9 cellular contexts compared by ENCODE assay signal in the genomic region with DNA sequence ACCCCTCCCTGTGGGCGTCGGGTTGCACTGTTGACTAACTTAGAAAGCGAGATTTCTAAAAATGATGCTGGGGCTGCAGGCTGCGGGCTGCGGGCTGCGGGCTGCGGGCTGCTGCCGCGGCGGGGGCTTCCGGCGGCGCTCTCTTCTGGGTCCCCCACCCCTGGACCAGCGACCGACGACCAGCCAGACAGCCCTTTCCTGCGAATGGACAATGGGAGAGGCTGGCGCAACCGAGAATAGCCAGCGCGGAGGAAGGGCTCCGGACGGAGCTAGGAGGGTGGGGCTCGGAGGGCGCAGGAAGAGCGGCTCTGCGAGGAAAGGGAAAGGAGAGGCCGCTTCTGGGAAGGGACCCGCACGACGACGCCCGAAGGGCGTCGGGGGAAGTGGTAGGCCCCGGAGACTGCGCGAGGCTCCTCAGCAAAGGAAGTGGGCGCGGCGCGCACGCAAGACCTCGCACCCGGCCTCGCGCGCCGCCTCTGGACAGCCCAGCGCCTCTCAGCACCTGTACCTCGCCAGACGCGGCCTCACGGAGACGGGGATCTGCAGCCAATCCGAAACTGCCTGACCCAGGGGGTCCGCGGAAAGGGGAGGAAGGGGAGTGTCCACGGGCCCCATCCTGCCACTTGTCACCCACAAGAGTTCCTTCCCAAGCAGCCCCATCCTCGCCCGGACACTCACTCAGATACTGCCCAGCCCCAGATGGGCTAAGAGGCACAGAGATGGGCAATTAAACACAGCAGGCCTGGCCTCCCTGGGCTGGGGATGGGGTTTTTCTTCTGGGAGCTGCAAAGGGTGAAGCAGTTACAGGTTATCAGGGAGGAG.
DNase-seq lines count a peak whose midpoint lies in the region; ATAC-seq and TF ChIP-seq lines count a peak whose summit lies in the region.
"Had no signal": no experiment of that assay in that cellular context is flagged by ENCODE, and none has a peak within 500 bp of the region (broad histone marks: within the 10 kb centered on the region; RNA-seq: fewer than 3 reads in every experiment).

No MANE protein-coding gene starts in this region.

- TF ChIP-seq CTCF in prostate gland (IDR thresholded peaks at IDR 0.05) (peak in 2 of 4 experiments; percentile 45 to 53), uterus (IDR thresholded peaks at IDR 0.05) (peak; percentile 46 to 57 (median 49))

- intact Hi-C loops in Right ventricle myocardium inferior (cut with DNase I): loop anchor here (2.0 to 5.0 kb wide), 3 partner anchors 79 to 145 kb away; no protein-coding TSS in a partner anchor
- intact Hi-C loops in prostate gland (cut with DNase I): loop anchor here (2.0 to 5.0 kb wide), 3 partner anchors 85 to 213 kb away; a partner anchor contains a TSS
- intact Hi-C loops in uterus (cut with DNase I; ENCODE audit: low total_unique reads): no loop called here

- H3K27me3 ChIP-seq in prostate gland (replicated peaks; ENCODE audit: insufficient read depth): no peaks in the 10 kb centered on the region
- no peaks in the 10 kb centered on the region for H3K27me3 ChIP-seq in uterus

- DNase-seq in NCI-H1930 (lab: John Stamatoyannopoulos, UW) (peak; percentile 30 to 49), Right ventricle myocardium inferior (ENCODE audit: missing footprints) (peak; percentile 88), prostate gland (ENCODE audit: low spot score) (peak; percentile 14), uterus (peak; percentile 54 to 61), NCI-H187 (lab: John Stamatoyannopoulos, UW) (no peak)
- DNase-seq in activated T-helper 1 cell treated with anti-CD3 and anti-CD28 coated beads, Interleukin-2, amount 50 U/mL, for 16 hours (ENCODE audit: low read depth in 1 of 2, low spot score in 1 of 2): peak; percentile 39 to 47

- ATAC-seq in GM21786 (IDR thresholded peaks at IDR 0.05; ENCODE audit: unreplicated experiment) (peak; percentile 59), Right ventricle myocardium inferior (peak; percentile 74)

- TF ChIP-seq POLR2A in prostate gland (IDR thresholded peaks at IDR 0.05) (no peak), uterus (IDR thresholded peaks at IDR 0.05) (no peak)

- H3K36me3 ChIP-seq in prostate gland: no peaks in the 10 kb centered on the region
- no peaks in the 10 kb centered on the region for H3K36me3 ChIP-seq in uterus

- WGBS in prostate gland: 6% methylated on average over 61 of the region's 61 CpGs

- H3K4me3 ChIP-seq in GM08714 (ENCODE audit: low read length) (peak overlapping the region; percentile 2; the same call in 1 of the 2 replicates), prostate gland (peak overlapping the region; percentile 26 to 29), uterus (peak overlapping the region; percentile 27 to 41)

- no peaks in the 10 kb centered on the region for H3K9me3 ChIP-seq in prostate gland
- no peaks in the 10 kb centered on the region for H3K9me3 ChIP-seq in uterus

- H3K4me1 ChIP-seq in prostate gland (replicated peaks) (peaks cover 4% of the 10 kb centered on the region), uterus (peaks cover 0 to 10% of the 10 kb centered on the region in 2 donors)

- peak overlapping the region in 1 of 2 donors; percentile 32 for H3K27ac ChIP-seq in prostate gland
- H3K27ac ChIP-seq in uterus: peak overlapping the region; percentile 29 to 38
- H3K27ac ChIP-seq: VCaP had no signal

Comparison
In these comparisons a context has a peak if more than half of its experiments do, and no peak if none do; other contexts are left out.
1. DNase-seq: peak in NCI-H1930 (2 of 2), activated T-helper 1 cell treated with anti-CD3 and anti-CD28 coated beads, Interleukin-2, amount 50 U/mL, for 16 hours (2 of 2), Right ventricle myocardium inferior (single experiment), prostate gland (single experiment) and uterus (2 of 2); none in NCI-H187 (0 of 2).
2. Peak in every context shown above with its lines, with median percentiles within 50 percentile points of each other: H3K4me3 ChIP-seq.